15 cellular contexts compared by ENCODE assay signal in genomic region chr10:86461963-86462804, GRCh38. TPM values are rescaled to one million over a fixed set of nuclear protein-coding genes. Genes with fewer than 3 reads are reported as not detected.
DNase-seq lines count a peak whose midpoint lies in the region; ATAC-seq, FAIRE-seq and TF ChIP-seq lines count a peak whose summit lies in the region.
"Had no signal": no experiment of that assay in that cellular context is flagged by ENCODE, and none has a peak within 500 bp of the region (broad histone marks: within the 10 kb centered on the region; RNA-seq: fewer than 3 reads in every experiment).

No MANE protein-coding gene starts in this region.

- no peak overlapping the region for H3K4me3 Mint-ChIP-seq in naive thymus-derived CD4-positive, alpha-beta T cell
- H3K4me3 Mint-ChIP-seq: B cell; CD4-positive, alpha-beta memory T cell had no signal

- WGBS in H1 (ENCODE audit: extremely low coverage in 1 of 2, insufficient coverage in 1 of 2, insufficient read length in 1 of 2, insufficient replicate concordance in 2 of 2, low coverage in 1 of 2, low lambda C conversion rate in 2 of 2, missing lambda C conversion rate in 1 of 2), 2 experiments = 80% methylated on average over 9 of the region's 10 CpGs; no CpG with 5 or more reads in 1 of the 2 experiments

- peak overlapping the region in 6 of 9 donors; percentile 3 to 76 (median 31) for H3K27ac Mint-ChIP-seq in naive thymus-derived CD4-positive, alpha-beta T cell
- H3K27ac Mint-ChIP-seq: B cell had no signal

- no peaks in the 10 kb centered on the region for H3K27me3 ChIP-seq in HUES48 (ENCODE audit: control insufficient read depth, insufficient read depth, low read length)
- H3K27me3 ChIP-seq in H1 (replicated peaks in 1 of 4; ENCODE audit: control insufficient read depth in 3 of 4, extremely low read depth in 1 of 4, insufficient read depth in 3 of 4, low read length in 3 of 4) = no peaks in the 10 kb centered on the region
- no peaks in the 10 kb centered on the region for H3K27me3 ChIP-seq in naive thymus-derived CD4-positive, alpha-beta T cell (ENCODE audit: control insufficient read depth in 2 of 2, insufficient read depth in 2 of 2, low read length in 2 of 2)
- H3K27me3 ChIP-seq: Peyer's patch had no signal

- no peak overlapping the region for H4K8ac ChIP-seq in H1 (ENCODE audit: extremely low read depth, insufficient read depth, low read length)

- H3K14ac ChIP-seq in H1 (ENCODE audit: insufficient read length) = no peak overlapping the region

- H2BK20ac ChIP-seq in H1 (ENCODE audit: low read length) = no peak overlapping the region

- H3K9me3 ChIP-seq in HUES48 (ENCODE audit: control insufficient read depth, insufficient read depth, low read length) (no peaks in the 10 kb centered on the region), H1 (ENCODE audit: insufficient read depth in 2 of 2, low read depth in 1 of 2, low read length in 1 of 2) (no peaks in the 10 kb centered on the region)
- no peaks in the 10 kb centered on the region for H3K9me3 ChIP-seq in naive thymus-derived CD4-positive, alpha-beta T cell (ENCODE audit: control insufficient read depth in 2 of 3, low read length in 3 of 3)
- H3K9me3 ChIP-seq: Peyer's patch had no signal

- no peak overlapping the region for H3K56ac ChIP-seq in H1 (replicated peaks; ENCODE audit: insufficient read length, low read depth, low read length)

- DNase-seq in ELF-1 (ENCODE audit: low read depth, low spot score) (peak; percentile 73), H1 (ENCODE audit: low read depth in 1 of 2, low spot score in 2 of 2) (no peak), superior temporal gyrus (ENCODE audit: extremely low spot score) (no peak), Right ventricle myocardium superior (no peak)
- DNase-seq in naive thymus-derived CD4-positive, alpha-beta T cell = no peak
- no peak for DNase-seq in central memory CD4-positive, alpha-beta T cell
- DNase-seq: CD4-positive, alpha-beta memory T cell; Kasumi-1; NCI-H1930; NCI-H510A; NCI-H82; Peyer's patch; SHP77 treated with DMSO at 0.1 percent for 48 hours had no signal

- H2BK15ac ChIP-seq in H1 (ENCODE audit: low read length) = no peak overlapping the region

- peaks cover 83% of the 10 kb centered on the region for H3K36me3 ChIP-seq in HUES48 (ENCODE audit: control insufficient read depth, insufficient read depth, low read length)
- H3K36me3 ChIP-seq in H1 (ENCODE audit: control insufficient read depth in 2 of 4, insufficient read depth in 4 of 4, low read length in 3 of 4) = peaks cover 3 to 75% (median 31%) of the 10 kb centered on the region in 4 experiments; a peak in 7 of 8 replicates
- H3K36me3 ChIP-seq in naive thymus-derived CD4-positive, alpha-beta T cell (ENCODE audit: control insufficient read depth in 2 of 3, insufficient read depth in 3 of 3, low read length in 3 of 3) = peaks cover 8 to 52% (median 12%) of the 10 kb centered on the region in 3 experiments

- H3K79me2 ChIP-seq in H1 (ENCODE audit: control insufficient read depth in 1 of 2, insufficient read depth in 2 of 2, low read length in 2 of 2) = no peaks in the 10 kb centered on the region

- no peak overlapping the region; the same call in 1 of the 2 replicates for H2BK12ac ChIP-seq in H1 (ENCODE audit: low read depth, low read length)

- H3K4me3 ChIP-seq in HUES48 (ENCODE audit: low read depth, low read length) (peak overlapping the region; percentile 11; the same call in 1 of the 2 replicates), H1 (ENCODE audit: extremely low read depth in 1 of 4, insufficient read depth in 2 of 4, low read depth in 3 of 4, low read length in 4 of 4) (no peak overlapping the region; a peak in 1 of 8 replicates)
- H3K4me3 ChIP-seq in naive thymus-derived CD4-positive, alpha-beta T cell (ENCODE audit: low read length) = no peak overlapping the region
- H3K4me3 ChIP-seq: Peyer's patch had no signal

- H3K4ac ChIP-seq in H1 (replicated peaks; ENCODE audit: insufficient read length, low read depth, low read length) = no peak overlapping the region

- H2AK5ac ChIP-seq in H1 (ENCODE audit: low read depth, low read length) = no peak overlapping the region

- H2AFZ ChIP-seq in H1 (ENCODE audit: low read length) = no peak overlapping the region

- H3K4me1 ChIP-seq in HUES48 (ENCODE audit: control insufficient read depth, insufficient read depth, low read length) (peaks cover 11% of the 10 kb centered on the region), H1 (replicated peaks in 1 of 4; ENCODE audit: control insufficient read depth in 3 of 4, insufficient read depth in 4 of 4, low read length in 3 of 4) (peaks cover 0 to 3% (median 0%) of the 10 kb centered on the region in 4 experiments; a peak in 1 of 7 replicates)
- H3K4me1 ChIP-seq in naive thymus-derived CD4-positive, alpha-beta T cell (ENCODE audit: control insufficient read depth in 2 of 2, insufficient read depth in 2 of 2, low read length in 2 of 2) = no peaks in the 10 kb centered on the region
- H3K4me1 ChIP-seq: Peyer's patch had no signal

- no peak overlapping the region for H2BK120ac ChIP-seq in H1 (replicated peaks; ENCODE audit: low read depth, low read length)

- CTCF ChIA-PET in H1 (lab: Charles Lee; ENCODE audit: partially characterized antibody) = interaction anchor here (1.6 kb wide), 1 partner anchor 25 kb away, joined by 6 read pairs; no protein-coding TSS in a partner anchor
- CTCF ChIA-PET in naive thymus-derived CD4-positive, alpha-beta T cell (lab: Charles Lee) = no interaction called here

- H3K4me1 Mint-ChIP-seq in naive thymus-derived CD4-positive, alpha-beta T cell = peaks cover 0 to 3% (median 0%) of the 10 kb centered on the region in 7 donors
- H3K4me1 Mint-ChIP-seq: B cell had no signal

- H3K79me1 ChIP-seq in H1 (ENCODE audit: low read depth, low read length) = no peaks in the 10 kb centered on the region

- no peak overlapping the region for H3K18ac ChIP-seq in H1 (ENCODE audit: extremely low read depth, low read length)

- no peak for TF ChIP-seq RAD21 in H1 (IDR thresholded peaks at IDR 0.05 in 1 of 2, conservative IDR thresholded peaks at IDR 0.05 in 1 of 2; ENCODE audit: low read depth in 2 of 2, low read length in 2 of 2)

- H4K91ac ChIP-seq in H1 (replicated peaks; ENCODE audit: insufficient read length, low read length) = no peak overlapping the region

- no peaks in the 10 kb centered on the region for H4K20me1 ChIP-seq in H1 (replicated peaks in 1 of 2; ENCODE audit: control insufficient read depth in 1 of 2, insufficient read depth in 2 of 2, low read length in 2 of 2)

- no peak for TF ChIP-seq POLR2A in H1 (IDR thresholded peaks at IDR 0.05; ENCODE audit: control extremely low read depth in 1 of 2, low read depth in 2 of 2, low read length in 2 of 2)

- peak overlapping the region; percentile 74 for H4K5ac ChIP-seq in H1 (ENCODE audit: insufficient read length, low read depth, low read length)

- peaks cover 4 to 57% (median 19%) of the 10 kb centered on the region in 5 donors for H3K36me3 Mint-ChIP-seq in naive thymus-derived CD4-positive, alpha-beta T cell

- H3K23ac ChIP-seq in H1 (ENCODE audit: insufficient read length) = no peak overlapping the region

- no peak for TF ChIP-seq CTCF in H1 (IDR thresholded peaks at IDR 0.05; ENCODE audit: control extremely low read depth in 1 of 3, insufficient read depth in 1 of 3, low read depth in 1 of 3, low read length in 3 of 3)

- no peaks in the 10 kb centered on the region for H3K23me2 ChIP-seq in H1 (ENCODE audit: low read depth, low read length)

- peak overlapping the region; percentile 21 to 42 for H3K4me2 ChIP-seq in H1 (ENCODE audit: insufficient read depth in 1 of 2, low read depth in 2 of 2, low read length in 2 of 2)

- H3K27ac ChIP-seq in HUES48 (ENCODE audit: low read depth, low read length) (peak overlapping the region; percentile 88), H1 (ENCODE audit: low read depth, low read length) (peak overlapping the region; percentile 40; the same call in 1 of the 2 replicates)
- H3K27ac ChIP-seq in naive thymus-derived CD4-positive, alpha-beta T cell (ENCODE audit: low read depth, low read length) = no peak overlapping the region
- H3K27ac ChIP-seq: Peyer's patch had no signal

- FAIRE-seq in H1 (lab: Jason Lieb, UNC) = peak; percentile 72

- POLR2A ChIA-PET in H1 (lab: Charles Lee; ENCODE audit: partially characterized antibody) = interaction anchor here (1.5 kb wide), 1 partner anchor 62 kb away, joined by 4 read pairs; no protein-coding TSS in a partner anchor
- POLR2A ChIA-PET in naive thymus-derived CD4-positive, alpha-beta T cell (lab: Charles Lee) = no interaction called here

- H3K9ac ChIP-seq in HUES48 (ENCODE audit: low read depth, low read length) = peak overlapping the region; percentile 74
- H3K9ac ChIP-seq in H1 (replicated peaks in 1 of 4; ENCODE audit: extremely low read depth in 1 of 4, low read depth in 3 of 4, low read length in 3 of 4) = peak overlapping the region in 2 of 4 experiments; percentile 14 to 39; a peak in 1 of 7 replicates

- intact Hi-C loops in naive thymus-derived CD4-positive, alpha-beta T cell (cut with micrococcal nuclease) = no loop called here
- intact Hi-C loops in Right ventricle myocardium superior (cut with DNase I) = no loop called here

- no peak for ATAC-seq in naive thymus-derived CD4-positive, alpha-beta T cell
- no peak for ATAC-seq in Right ventricle myocardium superior (ENCODE audit: poor library complexity)

- H3K9me3 Mint-ChIP-seq in naive thymus-derived CD4-positive, alpha-beta T cell = no peaks in the 10 kb centered on the region
- H3K9me3 Mint-ChIP-seq: CD4-positive, alpha-beta memory T cell had no signal

- TF ChIP-seq EP300 in H1 (IDR thresholded peaks at IDR 0.05; ENCODE audit: borderline replicate concordance in 1 of 2, low read depth in 2 of 2, low read length in 2 of 2) = no peak

- no peaks in the 10 kb centered on the region for H3K27me3 Mint-ChIP-seq in naive thymus-derived CD4-positive, alpha-beta T cell
- H3K27me3 Mint-ChIP-seq: B cell; CD4-positive, alpha-beta memory T cell had no signal

- no peak overlapping the region; the same call in 1 of the 2 replicates for H2BK5ac ChIP-seq in H1 (ENCODE audit: low read depth, low read length)

TF ChIP-seq in H1, 55 proteins besides CTCF, POLR2A, EP300 and RAD21 (continues in another document):
- no peak for TF ChIP-seq CHD2 (IDR thresholded peaks at IDR 0.05; ENCODE audit: low read length)
- no peak for TF ChIP-seq NANOG (IDR thresholded peaks at IDR 0.05; ENCODE audit: insufficient read depth, low read depth, low read length, poor library complexity, severe bottlenecking)

RNA-seq across cellular contexts. Expression of gene WAPL, which starts 59.4 kb away (rescaled TPM):
- total RNA-seq in H1 (2021; fragmentation: NEBNext Ultra II Directional; extraction: Animal tissue kit (Norgen Biotek cat#: 25700)) = 48.1 and 49.2 TPM in 2 replicates
- polyA plus RNA-seq in H1 (2011; rRNA removed) = 7.3 and 12.8 TPM in 2 replicates
- 15.4 TPM for polyA plus RNA-seq in H1 (2011; cell fraction: cytosol; rRNA removed)
- polyA plus RNA-seq in H1 (2011; cell fraction: nucleus; rRNA removed) = 5.3 TPM
- 27.1 to 47.8 TPM (median 29.1 TPM) in 4 replicates for polyA plus RNA-seq in H1 (2012, experiment 1 of 2)
- polyA plus RNA-seq in H1 (2012, experiment 2 of 2) = 2.7 TPM
- polyA plus RNA-seq in H1 (2013, experiment 1 of 2) = 27.7 TPM
- polyA plus RNA-seq in H1 (2013, experiment 2 of 2) = 26.4 TPM
- 35.4 and 38.7 TPM in 2 replicates for polyA minus RNA-seq in H1 (2011; rRNA and poly(A)+ RNA removed)
- polyA minus RNA-seq in H1 (2011; cell fraction: cytosol; rRNA and poly(A)+ RNA removed) = 30.6 TPM
- 53.5 TPM for polyA minus RNA-seq in H1 (2011; cell fraction: nucleus; rRNA and poly(A)+ RNA removed)
- total RNA-seq in naive thymus-derived CD4-positive, alpha-beta T cell = 10 to 100 TPM; 40.3 to 59.2 (median 53.4) TPM
- 10 to 100 TPM; 46.1 to 49.5 TPM for polyA plus RNA-seq in naive thymus-derived CD4-positive, alpha-beta T cell
- total RNA-seq in Right ventricle myocardium superior = 19.7 TPM
